In the genomic region with DNA sequence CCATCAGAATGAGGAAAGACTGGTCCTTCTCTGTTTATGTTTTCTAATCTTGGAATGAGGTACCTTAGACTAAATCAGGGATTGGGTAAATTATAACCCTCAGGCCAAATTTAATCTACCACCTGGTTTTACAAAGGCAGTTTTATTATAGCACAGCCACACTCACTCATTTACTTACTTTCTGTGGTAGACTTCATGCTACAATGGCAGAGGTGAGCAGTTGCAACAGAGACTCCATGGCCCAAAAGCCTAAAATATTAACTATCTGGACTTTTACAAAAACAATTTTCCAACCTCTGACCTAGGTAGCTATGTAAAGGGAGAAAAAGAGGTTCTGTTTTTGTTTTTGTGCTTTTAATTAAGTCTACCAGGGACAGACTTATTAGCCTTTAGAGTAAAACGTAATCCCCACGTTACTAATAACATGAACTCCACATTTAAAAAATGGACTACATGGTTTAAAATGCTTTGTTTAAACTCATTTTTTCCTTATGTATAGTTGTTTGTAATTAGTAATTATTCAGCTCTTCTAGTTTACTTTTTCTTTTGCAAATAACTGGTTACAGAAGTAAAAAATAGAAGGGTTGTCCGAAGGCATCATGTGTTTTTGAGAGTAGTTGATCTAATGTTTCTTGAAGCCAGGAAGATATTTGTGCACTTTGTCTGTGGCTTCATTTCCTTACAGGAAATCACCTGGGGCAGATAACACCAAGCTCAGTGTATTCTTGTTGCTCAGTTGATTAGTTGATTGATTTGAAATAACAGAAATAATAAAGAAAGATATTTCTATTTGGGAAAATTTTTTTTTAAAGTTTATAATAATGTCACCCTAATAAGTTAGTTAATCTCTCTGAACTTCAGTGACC, we compare ENCODE assay signal across 16 cellular contexts. TPM values are rescaled to one million over a fixed set of nuclear protein-coding genes. Genes with fewer than 3 reads are reported as not detected.
DNase-seq lines count a peak whose midpoint lies in the region; ATAC-seq, FAIRE-seq and TF ChIP-seq lines count a peak whose summit lies in the region.
"Had no signal": no experiment of that assay in that cellular context is flagged by ENCODE, and none has a peak within 500 bp of the region (broad histone marks: within the 10 kb centered on the region; RNA-seq: fewer than 3 reads in every experiment).

No MANE protein-coding gene starts in this region.

- H3K4me1 Mint-ChIP-seq in activated naive CD4-positive, alpha-beta T cell treated with anti-CD3 and anti-CD28 coated beads, Interleukin-2, amount 10 ng/mL, durations not matched to agents 7 days and 5 days: peaks cover 17% of the 10 kb centered on the region
- H3K4me1 Mint-ChIP-seq in endodermal cell: no peaks in the 10 kb centered on the region

- CTCF ChIA-PET in activated naive CD4-positive, alpha-beta T cell treated with anti-CD3 and anti-CD28 coated beads, Interleukin-2, amount 10 ng/mL, durations not matched to agents 7 days and 5 days (lab: Charles Lee): no interaction called here

- DNase-seq in activated naive CD4-positive, alpha-beta T cell treated with anti-CD3 and anti-CD28 coated beads, Interleukin-2, amount 10 ng/mL, durations not matched to agents 7 days and 5 days: no peak
- no peak for DNase-seq in activated naive CD4-positive, alpha-beta T cell treated with anti-CD3 and anti-CD28 coated beads, Interleukin-2, amount 50 U/mL, for 72 hours (ENCODE audit: low spot score in 2 of 2)
- DNase-seq in small intestine: no peak
- DNase-seq in NCI-H2196 (lab: John Stamatoyannopoulos, UW; ENCODE audit: unreplicated experiment): no peak
- DNase-seq in stimulated activated CD4-positive, alpha-beta T cell treated with anti-CD3 and anti-CD28 coated beads, Interleukin-15, amount 100 ng/mL, for 24 hours: no peak
- DNase-seq in endodermal cell: no peak
- DNase-seq: activated gamma-delta T cell treated with Interleukin-2 at 50 U/mL for 16 hours; cortex of kidney; heart left ventricle; MG63; NK-92 treated with Interleukin-12 subunit alpha and Interleukin-12 subunit beta, amount 100 ng/mL, for 24 hours had no signal

- H3K4me1 ChIP-seq in small intestine (ENCODE audit: control insufficient read depth in 2 of 2, insufficient read depth in 1 of 2, low read depth in 1 of 2, low read length in 1 of 2) (peaks cover 0 to 4% of the 10 kb centered on the region in 2 donors), endodermal cell (ENCODE audit: control insufficient read depth, insufficient read depth, low read length) (no peaks in the 10 kb centered on the region)
- H3K4me1 ChIP-seq: HAP-1 had no signal

- 73 to 84% (median 76%) methylated on average over 3 of the region's 3 CpGs for WGBS in small intestine, 3 donors
- WGBS in endodermal cell (ENCODE audit: insufficient coverage in 1 of 2, insufficient read length in 1 of 2), 2 experiments: 83 to 94% methylated on average over 1 of the region's 3 CpGs

- H3K4me3 Mint-ChIP-seq in activated naive CD4-positive, alpha-beta T cell treated with anti-CD3 and anti-CD28 coated beads, Interleukin-2, amount 10 ng/mL, durations not matched to agents 7 days and 5 days: no peak overlapping the region
- H3K4me3 Mint-ChIP-seq in endodermal cell: no peak overlapping the region

- no peaks in the 10 kb centered on the region for H3K9me3 ChIP-seq in small intestine (ENCODE audit: control insufficient read depth, low read depth)
- H3K9me3 ChIP-seq in endodermal cell (ENCODE audit: control insufficient read depth, low read length): peaks cover 4% of the 10 kb centered on the region
- H3K9me3 ChIP-seq: HAP-1, MG63 had no signal

- H3K4me3 ChIP-seq in small intestine (ENCODE audit: low read depth in 1 of 2, low read length in 2 of 2) (no peak overlapping the region), endodermal cell (ENCODE audit: low read length) (no peak overlapping the region)
- H3K4me3 ChIP-seq: HAP-1, heart left ventricle, MG63 had no signal

- peaks cover 7% of the 10 kb centered on the region for H3K9me3 Mint-ChIP-seq in activated naive CD4-positive, alpha-beta T cell treated with anti-CD3 and anti-CD28 coated beads, Interleukin-2, amount 10 ng/mL, durations not matched to agents 7 days and 5 days
- H3K9me3 Mint-ChIP-seq in activated naive CD4-positive, alpha-beta T cell treated with anti-CD3 and anti-CD28 coated beads, Interleukin-2, amount 50 U/mL, for 72 hours: peaks cover 6 to 10% of the 10 kb centered on the region in 2 donors
- H3K9me3 Mint-ChIP-seq in endodermal cell: no peaks in the 10 kb centered on the region

- H3K27me3 ChIP-seq in small intestine (ENCODE audit: control insufficient read depth in 2 of 2, insufficient read depth in 2 of 2, low read length in 2 of 2) (no peaks in the 10 kb centered on the region), endodermal cell (ENCODE audit: control insufficient read depth, insufficient read depth, low read length, poor library complexity, severe bottlenecking) (no peaks in the 10 kb centered on the region)
- H3K27me3 ChIP-seq: heart left ventricle, MG63 had no signal

- H3K27ac Mint-ChIP-seq in activated naive CD4-positive, alpha-beta T cell treated with anti-CD3 and anti-CD28 coated beads, Interleukin-2, amount 10 ng/mL, durations not matched to agents 7 days and 5 days: peak overlapping the region; percentile 20
- H3K27ac Mint-ChIP-seq in activated naive CD4-positive, alpha-beta T cell treated with anti-CD3 and anti-CD28 coated beads, Interleukin-2, amount 50 U/mL, for 72 hours: no peak overlapping the region
- no peak overlapping the region for H3K27ac Mint-ChIP-seq in endodermal cell

- ATAC-seq in activated naive CD4-positive, alpha-beta T cell treated with anti-CD3 and anti-CD28 coated beads, Interleukin-2, amount 50 U/mL, for 72 hours: no peak
- ATAC-seq in HG02571 (IDR thresholded peaks at IDR 0.05; ENCODE audit: unreplicated experiment): peak; percentile 81
- peak; percentile 85 for ATAC-seq in HG03432 (IDR thresholded peaks at IDR 0.05; ENCODE audit: unreplicated experiment)
- ATAC-seq: heart left ventricle had no signal

- H3K27ac ChIP-seq in small intestine (ENCODE audit: low read depth in 1 of 2, low read length in 1 of 2) (no peak overlapping the region), endodermal cell (ENCODE audit: low read depth, low read length) (no peak overlapping the region)

- H3K27me3 Mint-ChIP-seq in activated naive CD4-positive, alpha-beta T cell treated with anti-CD3 and anti-CD28 coated beads, Interleukin-2, amount 10 ng/mL, durations not matched to agents 7 days and 5 days: no peaks in the 10 kb centered on the region
- H3K27me3 Mint-ChIP-seq in endodermal cell (ENCODE audit: insufficient read depth): no peaks in the 10 kb centered on the region

- peak; percentile 10 for FAIRE-seq in small intestine (lab: Jason Lieb, UNC)
- FAIRE-seq: A204.1, TTC549 had no signal

- H3K36me3 ChIP-seq in small intestine (ENCODE audit: control insufficient read depth in 2 of 2, insufficient read depth in 2 of 2, low read length in 2 of 2): no peaks in the 10 kb centered on the region
- no peaks in the 10 kb centered on the region for H3K36me3 ChIP-seq in endodermal cell (ENCODE audit: control insufficient read depth, insufficient read depth, low read length)
- H3K36me3 ChIP-seq: HAP-1, heart left ventricle, MG63 had no signal

- H3K9ac ChIP-seq in endodermal cell (ENCODE audit: extremely low read depth, low read length, poor library complexity, severe bottlenecking): no peak overlapping the region

- H3K36me3 Mint-ChIP-seq in activated naive CD4-positive, alpha-beta T cell treated with anti-CD3 and anti-CD28 coated beads, Interleukin-2, amount 10 ng/mL, durations not matched to agents 7 days and 5 days: no peaks in the 10 kb centered on the region
- H3K36me3 Mint-ChIP-seq in activated naive CD4-positive, alpha-beta T cell treated with anti-CD3 and anti-CD28 coated beads, Interleukin-2, amount 50 U/mL, for 72 hours: peaks cover 0 to 5% of the 10 kb centered on the region in 2 donors
- no peaks in the 10 kb centered on the region for H3K36me3 Mint-ChIP-seq in endodermal cell (ENCODE audit: low read depth)

- no peak for TF ChIP-seq CTCF in endodermal cell (conservative IDR thresholded peaks at IDR 0.05)

RNA-seq across cellular contexts. Expression of a gene that starts 57.6 kb away (rescaled TPM):
- 10 to 100 TPM; 14.5 to 18.2 TPM for total RNA-seq in activated naive CD4-positive, alpha-beta T cell treated with anti-CD3 and anti-CD28 coated beads, Interleukin-2, amount 50 U/mL, for 72 hours
- 10 to 100 TPM; 13.2 to 18.4 (median 17.3) TPM for polyA plus RNA-seq in small intestine
- 10 to 100 TPM; 66.7 to 81.9 TPM for total RNA-seq in endodermal cell
- polyA plus RNA-seq in endodermal cell (2013, experiment 1 of 2): 48.3 TPM
- 47.7 TPM for polyA plus RNA-seq in endodermal cell (2013, experiment 2 of 2)

Comparison
In these comparisons a context has a peak if more than half of its experiments do, and no peak if none do; other contexts are left out.
1. ATAC-seq: peak in HG02571 (single experiment) and HG03432 (single experiment); none in activated naive CD4-positive, alpha-beta T cell treated with anti-CD3 and anti-CD28 coated beads, Interleukin-2, amount 50 U/mL, for 72 hours (0 of 2).